In genomic region chr2:84846041-84846663, GRCh38 we compare ENCODE assay signal across 11 cellular contexts. TPM values are rescaled to one million over a fixed set of nuclear protein-coding genes. Genes with fewer than 3 reads are reported as not detected.
DNase-seq lines count a peak whose midpoint lies in the region; ATAC-seq and TF ChIP-seq lines count a peak whose summit lies in the region.
"Had no signal": no experiment of that assay in that cellular context is flagged by ENCODE, and none has a peak within 500 bp of the region (broad histone marks: within the 10 kb centered on the region; RNA-seq: fewer than 3 reads in every experiment).

No MANE protein-coding gene starts in this region.

- H3K36me3 ChIP-seq in lower lobe of right lung (no peaks in the 10 kb centered on the region), trophoblast cell (ENCODE audit: control insufficient read depth in 1 of 2, insufficient read depth in 2 of 2, low read length in 2 of 2) (no peaks in the 10 kb centered on the region)

- ATAC-seq in lower lobe of right lung = peak; percentile 43 to 51
- ATAC-seq: left lobe of liver had no signal

- no peak overlapping the region for H4K8ac ChIP-seq in trophoblast cell (ENCODE audit: low read depth, low read length)

- H3K18ac ChIP-seq in trophoblast cell (ENCODE audit: low read length) = no peak overlapping the region

- no peak overlapping the region for H3K23ac ChIP-seq in trophoblast cell (ENCODE audit: low read length)

- H4K91ac ChIP-seq in trophoblast cell (ENCODE audit: low read depth, low read length) = no peak overlapping the region

- H3K4me3 Mint-ChIP-seq in CD14-positive monocyte (peak overlapping the region in 1 of 2 donors; percentile 63), IgD-negative memory B cell (peak overlapping the region in 3 of 4 donors; percentile 21 to 69 (median 61)), nephron progenitor cell (no peak overlapping the region)
- H3K4me3 Mint-ChIP-seq in activated naive CD8-positive, alpha-beta T cell = peak overlapping the region; percentile 73

- H3K27me3 Mint-ChIP-seq in CD14-positive monocyte (ENCODE audit: low read depth in 3 of 3) = peaks cover 0 to 4% (median 4%) of the 10 kb centered on the region in 3 donors
- no peaks in the 10 kb centered on the region for H3K27me3 Mint-ChIP-seq in IgD-negative memory B cell
- no peaks in the 10 kb centered on the region for H3K27me3 Mint-ChIP-seq in activated naive CD8-positive, alpha-beta T cell
- peaks cover 4% of the 10 kb centered on the region for H3K27me3 Mint-ChIP-seq in nephron progenitor cell (ENCODE audit: low read depth, poor library complexity)

- no peak overlapping the region for H2AK5ac ChIP-seq in trophoblast cell (ENCODE audit: low read length)

- no peak overlapping the region for H2BK5ac ChIP-seq in trophoblast cell (ENCODE audit: low read depth, low read length, poor library complexity)

- H3K27ac ChIP-seq in lower lobe of right lung (peak overlapping the region; percentile 61), trophoblast cell (ENCODE audit: low read depth, low read length) (no peak overlapping the region)

- no peaks in the 10 kb centered on the region for H3K9me3 ChIP-seq in lower lobe of right lung
- H3K9me3 ChIP-seq in trophoblast cell (ENCODE audit: insufficient read depth, low read depth, low read length) = peaks cover 1% of the 10 kb centered on the region

- H3K27me3 ChIP-seq in lower lobe of right lung (ENCODE audit: low read depth) (no peaks in the 10 kb centered on the region), trophoblast cell (ENCODE audit: insufficient read depth, low read length) (no peaks in the 10 kb centered on the region)

- H3K4me2 ChIP-seq in trophoblast cell (ENCODE audit: low read length) = no peak overlapping the region

- H3K4me1 ChIP-seq in lower lobe of right lung = peaks cover 16% of the 10 kb centered on the region
- H3K4me1 ChIP-seq in trophoblast cell (ENCODE audit: control insufficient read depth in 1 of 2, insufficient read depth in 2 of 2, low read length in 2 of 2) = no peaks in the 10 kb centered on the region

- no peaks in the 10 kb centered on the region for H3K79me2 ChIP-seq in trophoblast cell (ENCODE audit: control insufficient read depth, insufficient read depth, low read length, poor library complexity)

- no peak for DNase-seq in CD14-positive monocyte (ENCODE audit: low spot score)
- no peak for DNase-seq in lower lobe of right lung
- DNase-seq in nephron progenitor cell = no peak
- no peak for DNase-seq in trophoblast cell
- DNase-seq in SKM-1 treated with dmso at 0.1 percent for 144 hours (lab: John Stamatoyannopoulos, UW; ENCODE audit: unreplicated experiment) = no peak
- DNase-seq in GDM1 (lab: John Stamatoyannopoulos, UW) = no peak
- DNase-seq: GF-D8, GOT3 had no signal

- intact Hi-C loops in CD14-positive monocyte (cut with micrococcal nuclease) = no loop called here
- intact Hi-C loops in lower lobe of right lung (cut with DNase I) = no loop called here

- no peak overlapping the region for H4K12ac ChIP-seq in trophoblast cell (ENCODE audit: low read depth, low read length)

- H3K4me3 ChIP-seq in lower lobe of right lung = no peak overlapping the region
- H3K4me3 ChIP-seq in trophoblast cell (ENCODE audit: low read depth, low read length) = no peak overlapping the region

- no peak overlapping the region for H2AFZ ChIP-seq in trophoblast cell (ENCODE audit: insufficient read depth, low read length, poor library complexity)

- peaks cover 0 to 2% of the 10 kb centered on the region in 2 donors for H3K36me3 Mint-ChIP-seq in CD14-positive monocyte
- no peaks in the 10 kb centered on the region for H3K36me3 Mint-ChIP-seq in IgD-negative memory B cell
- H3K36me3 Mint-ChIP-seq in activated naive CD8-positive, alpha-beta T cell = peaks cover 25% of the 10 kb centered on the region
- no peaks in the 10 kb centered on the region for H3K36me3 Mint-ChIP-seq in nephron progenitor cell (ENCODE audit: low read depth)

- no peak overlapping the region for H3K9ac ChIP-seq in trophoblast cell (ENCODE audit: low read length)

- no CpG with 5 or more reads among the region's 5 CpGs for WGBS in trophoblast cell (ENCODE audit: extremely low coverage, insufficient coverage, insufficient read length)

- no peak overlapping the region for H3K4ac ChIP-seq in trophoblast cell (ENCODE audit: low read depth, low read length)

- H3K14ac ChIP-seq in trophoblast cell (ENCODE audit: low read length) = no peak overlapping the region

- H3K4me1 Mint-ChIP-seq in CD14-positive monocyte (peaks cover 35% of the 10 kb centered on the region), IgD-negative memory B cell (peaks cover 14 to 39% (median 20%) of the 10 kb centered on the region in 3 donors), nephron progenitor cell (peaks cover 6% of the 10 kb centered on the region)
- H3K4me1 Mint-ChIP-seq in activated naive CD8-positive, alpha-beta T cell (ENCODE audit: low read depth) = peaks cover 96% of the 10 kb centered on the region

- no peak overlapping the region for H2BK12ac ChIP-seq in trophoblast cell (ENCODE audit: low read length)

- peaks cover 0 to 4% (median 2%) of the 10 kb centered on the region in 7 donors for H3K9me3 Mint-ChIP-seq in CD14-positive monocyte
- H3K9me3 Mint-ChIP-seq in IgD-negative memory B cell = no peaks in the 10 kb centered on the region
- H3K9me3 Mint-ChIP-seq in activated naive CD8-positive, alpha-beta T cell (ENCODE audit: low read depth) = no peaks in the 10 kb centered on the region
- H3K9me3 Mint-ChIP-seq in nephron progenitor cell = no peaks in the 10 kb centered on the region

- TF ChIP-seq CTCF in CD14-positive monocyte (IDR thresholded peaks at IDR 0.05) (no peak), lower lobe of right lung (IDR thresholded peaks at IDR 0.05) (no peak), nephron progenitor cell (IDR thresholded peaks at IDR 0.05) (no peak)

- H3K27ac Mint-ChIP-seq in CD14-positive monocyte (peak overlapping the region; percentile 46 to 87 (median 82)), IgD-negative memory B cell (peak overlapping the region in 1 of 3 donors; percentile 90), nephron progenitor cell (no peak overlapping the region)
- H3K27ac Mint-ChIP-seq in activated naive CD8-positive, alpha-beta T cell = peak overlapping the region; percentile 98

- no peak overlapping the region for H2BK120ac ChIP-seq in trophoblast cell (ENCODE audit: insufficient read depth, low read length, poor library complexity)

- no peaks in the 10 kb centered on the region for H3K79me1 ChIP-seq in trophoblast cell (ENCODE audit: low read length)

RNA-seq across cellular contexts. Expression of gene TRABD2A, which starts 34.7 kb away (rescaled TPM):
- under 1 TPM; 0.79 to 0.95 TPM for polyA plus RNA-seq in CD14-positive monocyte
- 5.7 TPM for polyA plus RNA-seq in IgD-negative memory B cell
- total RNA-seq in lower lobe of right lung = 5.4 TPM
- polyA plus RNA-seq in trophoblast cell (2013) = 10.7 and 12.4 TPM in 2 replicates

RNA-seq across cellular contexts. Expression of gene TMSB10, which starts 59.3 kb away (rescaled TPM):
- polyA plus RNA-seq in CD14-positive monocyte (1,000 to 10,000 TPM; 5,130 to 6,847 TPM), IgD-negative memory B cell (6,394 TPM)
- total RNA-seq in lower lobe of right lung = 1,739 TPM
- polyA plus RNA-seq in trophoblast cell (2013) = 2,539 and 2,657 TPM in 2 replicates
